2 cellular contexts compared by ENCODE assay signal in the genomic region with DNA sequence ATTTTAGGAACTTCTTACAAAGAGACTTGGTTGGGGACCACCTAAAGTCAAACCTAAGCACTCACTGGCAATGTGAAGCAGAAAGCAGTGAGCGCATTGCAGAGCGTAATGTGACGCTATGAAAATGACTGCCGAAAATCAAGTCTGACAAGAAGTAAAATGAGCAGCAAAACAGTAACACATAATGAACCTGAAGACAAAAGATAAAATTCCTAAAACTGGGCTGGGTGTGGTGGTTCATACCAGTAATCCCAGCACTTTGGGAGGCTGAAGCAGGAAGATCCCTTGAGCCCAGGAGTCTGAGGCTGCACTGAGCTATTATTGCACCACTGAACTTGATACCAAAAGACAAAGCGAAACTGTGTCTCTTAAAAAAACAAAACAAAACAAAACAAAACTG.
TF ChIP-seq lines count a peak whose summit lies in the region.

No MANE protein-coding gene starts in this region.

TF ChIP-seq in IMR-90, 13 proteins besides CTCF, POLR2A, EP300 and RAD21:
- TF ChIP-seq RCOR1 (IDR thresholded peaks at IDR 0.05; ENCODE audit: insufficient replicate concordance, low read length) (no peak), FOS (IDR thresholded peaks at IDR 0.05; ENCODE audit: low read depth, low read length) (no peak), NFE2L2 (IDR thresholded peaks at IDR 0.05; ENCODE audit: low read depth, low read length) (no peak), RFX5 (IDR thresholded peaks at IDR 0.05; ENCODE audit: low read depth, low read length) (no peak), MAZ (IDR thresholded peaks at IDR 0.05; ENCODE audit: borderline replicate concordance, low read depth, low read length) (no peak), SMC3 (IDR thresholded peaks at IDR 0.05; ENCODE audit: low read depth, low read length) (no peak), BHLHE40 (IDR thresholded peaks at IDR 0.05; ENCODE audit: low read depth, low read length) (no peak), CEBPB (IDR thresholded peaks at IDR 0.05; ENCODE audit: low read depth, low read length) (no peak), CHD1 (IDR thresholded peaks at IDR 0.05; ENCODE audit: low read depth, low read length) (no peak), MXI1 (IDR thresholded peaks at IDR 0.05; ENCODE audit: borderline replicate concordance, low read depth, low read length) (no peak), MAFK (IDR thresholded peaks at IDR 0.05; ENCODE audit: low read depth, low read length) (no peak)
- TF ChIP-seq, protein P1, sequence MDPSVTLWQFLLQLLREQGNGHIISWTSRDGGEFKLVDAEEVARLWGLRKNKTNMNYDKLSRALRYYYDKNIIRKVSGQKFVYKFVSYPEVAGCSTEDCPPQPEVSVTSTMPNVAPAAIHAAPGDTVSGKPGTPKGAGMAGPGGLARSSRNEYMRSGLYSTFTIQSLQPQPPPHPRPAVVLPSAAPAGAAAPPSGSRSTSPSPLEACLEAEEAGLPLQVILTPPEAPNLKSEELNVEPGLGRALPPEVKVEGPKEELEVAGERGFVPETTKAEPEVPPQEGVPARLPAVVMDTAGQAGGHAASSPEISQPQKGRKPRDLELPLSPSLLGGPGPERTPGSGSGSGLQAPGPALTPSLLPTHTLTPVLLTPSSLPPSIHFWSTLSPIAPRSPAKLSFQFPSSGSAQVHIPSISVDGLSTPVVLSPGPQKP (IDR thresholded peaks at IDR 0.05; ENCODE audit: borderline replicate concordance, low read depth, low read length), result no peak
- TF ChIP-seq, protein P2, sequence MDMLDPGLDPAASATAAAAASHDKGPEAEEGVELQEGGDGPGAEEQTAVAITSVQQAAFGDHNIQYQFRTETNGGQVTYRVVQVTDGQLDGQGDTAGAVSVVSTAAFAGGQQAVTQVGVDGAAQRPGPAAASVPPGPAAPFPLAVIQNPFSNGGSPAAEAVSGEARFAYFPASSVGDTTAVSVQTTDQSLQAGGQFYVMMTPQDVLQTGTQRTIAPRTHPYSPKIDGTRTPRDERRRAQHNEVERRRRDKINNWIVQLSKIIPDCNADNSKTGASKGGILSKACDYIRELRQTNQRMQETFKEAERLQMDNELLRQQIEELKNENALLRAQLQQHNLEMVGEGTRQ (IDR thresholded peaks at IDR 0.05; ENCODE audit: low read depth, low read length), result no peak
TF ChIP-seq in IMR-90: peak in this region for 0.

TF ChIP-seq in H1, 55 proteins besides CTCF, POLR2A, EP300 and RAD21:
- no peak for TF ChIP-seq EZH2 (IDR thresholded peaks at IDR 0.05; ENCODE audit: low read depth, low read length, severe bottlenecking)
- TF ChIP-seq TCF12 (IDR thresholded peaks at IDR 0.05; ENCODE audit: low read depth, low read length), result no peak
- TF ChIP-seq CBX5 (IDR thresholded peaks at IDR 0.05; ENCODE audit: low read depth, low read length), result no peak
- TF ChIP-seq RNF2 (IDR thresholded peaks at IDR 0.05; ENCODE audit: borderline replicate concordance, low read depth, low read length, missing control alignments, poor library complexity, severe bottlenecking), result no peak
- no peak for TF ChIP-seq JUN (IDR thresholded peaks at IDR 0.05; ENCODE audit: low read depth, low read length)
- TF ChIP-seq SIN3A (conservative IDR thresholded peaks at IDR 0.05 in 1 of 2, IDR thresholded peaks at IDR 0.05 in 1 of 2; ENCODE audit: low read depth in 1 of 2, low read length in 2 of 2), result no peak
